ENCODE assay signal across 8 cellular contexts in genomic region chrX:148049441-148049840, GRCh38.
DNase-seq lines count a peak whose midpoint lies in the region; ATAC-seq and TF ChIP-seq lines count a peak whose summit lies in the region.

No MANE protein-coding gene starts in this region.

- no peaks in the 10 kb centered on the region for H3K27me3 ChIP-seq in CD8-positive, alpha-beta T cell (ENCODE audit: insufficient read depth, low read length)
- H3K27me3 ChIP-seq in naive thymus-derived CD4-positive, alpha-beta T cell (ENCODE audit: control insufficient read depth in 2 of 2, insufficient read depth in 2 of 2, low read length in 2 of 2): no peaks in the 10 kb centered on the region

- TF ChIP-seq CTCF in CD8-positive, alpha-beta T cell (IDR thresholded peaks at IDR 0.05): peak; percentile 41

- no peak for DNase-seq in CD8-positive, alpha-beta T cell
- DNase-seq in NCI-H345 (lab: John Stamatoyannopoulos, UW) (peak; percentile 10), cerebellum (ENCODE audit: low spot score) (peak; percentile 12), mucosa of gallbladder (ENCODE audit: low spot score) (no peak)
- DNase-seq in naive thymus-derived CD4-positive, alpha-beta T cell: peak in 6 of 9 donors; percentile 10 to 41 (median 36)
- DNase-seq in activated CD8-positive, alpha-beta memory T cell treated with anti-CD3 and anti-CD28 coated beads for 24 hours: no peak

- no peak for ATAC-seq in CD8-positive, alpha-beta T cell
- ATAC-seq in GM19395 (IDR thresholded peaks at IDR 0.05; ENCODE audit: unreplicated experiment): peak; percentile 72
- ATAC-seq in naive thymus-derived CD4-positive, alpha-beta T cell: no peak
- ATAC-seq in GM21367 (IDR thresholded peaks at IDR 0.05; ENCODE audit: unreplicated experiment): no peak

- H3K4me3 ChIP-seq in CD8-positive, alpha-beta T cell (ENCODE audit: low read depth, low read length): no peak overlapping the region
- H3K4me3 ChIP-seq in naive thymus-derived CD4-positive, alpha-beta T cell (ENCODE audit: low read length): no peak overlapping the region

- no peak overlapping the region for H3K27ac ChIP-seq in CD8-positive, alpha-beta T cell (ENCODE audit: low read depth, low read length)
- no peak overlapping the region for H3K27ac ChIP-seq in naive thymus-derived CD4-positive, alpha-beta T cell (ENCODE audit: low read depth, low read length)

- H3K36me3 Mint-ChIP-seq in CD8-positive, alpha-beta T cell: no peaks in the 10 kb centered on the region
- H3K36me3 Mint-ChIP-seq in naive thymus-derived CD4-positive, alpha-beta T cell: no peaks in the 10 kb centered on the region

- H3K4me1 ChIP-seq in CD8-positive, alpha-beta T cell (ENCODE audit: insufficient read depth, low read length): no peaks in the 10 kb centered on the region
- no peaks in the 10 kb centered on the region for H3K4me1 ChIP-seq in naive thymus-derived CD4-positive, alpha-beta T cell (ENCODE audit: control insufficient read depth in 2 of 2, insufficient read depth in 2 of 2, low read length in 2 of 2)

- no peaks in the 10 kb centered on the region for H3K36me3 ChIP-seq in CD8-positive, alpha-beta T cell (ENCODE audit: insufficient read depth, low read length)
- no peaks in the 10 kb centered on the region for H3K36me3 ChIP-seq in naive thymus-derived CD4-positive, alpha-beta T cell (ENCODE audit: control insufficient read depth in 2 of 3, insufficient read depth in 3 of 3, low read length in 3 of 3)

- no peaks in the 10 kb centered on the region for H3K27me3 Mint-ChIP-seq in CD8-positive, alpha-beta T cell (ENCODE audit: low read depth)
- H3K27me3 Mint-ChIP-seq in naive thymus-derived CD4-positive, alpha-beta T cell: peaks cover 0 to 5% (median 0%) of the 10 kb centered on the region in 5 donors

- H3K9me3 Mint-ChIP-seq in CD8-positive, alpha-beta T cell: no peaks in the 10 kb centered on the region
- no peaks in the 10 kb centered on the region for H3K9me3 Mint-ChIP-seq in naive thymus-derived CD4-positive, alpha-beta T cell

- H3K4me3 Mint-ChIP-seq in CD8-positive, alpha-beta T cell: no peak overlapping the region
- H3K4me3 Mint-ChIP-seq in naive thymus-derived CD4-positive, alpha-beta T cell: no peak overlapping the region

- no peaks in the 10 kb centered on the region for H3K4me1 Mint-ChIP-seq in CD8-positive, alpha-beta T cell (ENCODE audit: low read depth)
- no peaks in the 10 kb centered on the region for H3K4me1 Mint-ChIP-seq in naive thymus-derived CD4-positive, alpha-beta T cell

- CTCF ChIA-PET in CD8-positive, alpha-beta T cell (lab: Charles Lee): interaction anchor here (0.8 to 2.7 kb wide), 4 partner anchors 1237 to 1423 kb away, joined by 3 to 14 read pairs (median 4); no protein-coding TSS in a partner anchor
- CTCF ChIA-PET in naive thymus-derived CD4-positive, alpha-beta T cell (lab: Charles Lee): interaction anchor here (1.1 kb wide), 1 partner anchor 1422 kb away, joined by 3 read pairs; no protein-coding TSS in a partner anchor

- no peaks in the 10 kb centered on the region for H3K9me3 ChIP-seq in CD8-positive, alpha-beta T cell (ENCODE audit: low read length)
- no peaks in the 10 kb centered on the region for H3K9me3 ChIP-seq in naive thymus-derived CD4-positive, alpha-beta T cell (ENCODE audit: control insufficient read depth in 2 of 3, low read length in 3 of 3)

- POLR2A ChIA-PET in CD8-positive, alpha-beta T cell (lab: Charles Lee): no interaction called here
- POLR2A ChIA-PET in naive thymus-derived CD4-positive, alpha-beta T cell (lab: Charles Lee): no interaction called here

- intact Hi-C loops in CD8-positive, alpha-beta T cell (cut with DNase I, micrococcal nuclease): loop anchor here (1.0 kb wide), 2 partner anchors 1238 to 1422 kb away; no protein-coding TSS in a partner anchor
- intact Hi-C loops in naive thymus-derived CD4-positive, alpha-beta T cell (cut with micrococcal nuclease): loop anchor here (1.0 kb wide), 2 partner anchors 1238 to 1422 kb away; no protein-coding TSS in a partner anchor

- no peak overlapping the region for H3K27ac Mint-ChIP-seq in CD8-positive, alpha-beta T cell
- H3K27ac Mint-ChIP-seq in naive thymus-derived CD4-positive, alpha-beta T cell: no peak overlapping the region

Comparison
In these comparisons a context has a peak if more than half of its experiments do, and no peak if none do; other contexts are left out.
1. DNase-seq: peak in NCI-H345 (single experiment), cerebellum (single experiment) and naive thymus-derived CD4-positive, alpha-beta T cell (6 of 9); none in CD8-positive, alpha-beta T cell (0 of 7), mucosa of gallbladder (single experiment) and activated CD8-positive, alpha-beta memory T cell treated with anti-CD3 and anti-CD28 coated beads for 24 hours (single experiment).